In genomic region chr6:20370801-20371200, GRCh38 we compare ENCODE assay signal across 21 cellular contexts. TPM values are rescaled to one million over a fixed set of nuclear protein-coding genes. Genes with fewer than 3 reads are reported as not detected.
DNase-seq lines count a peak whose midpoint lies in the region; ATAC-seq, FAIRE-seq and TF ChIP-seq lines count a peak whose summit lies in the region.
"Had no signal": no experiment of that assay in that cellular context is flagged by ENCODE, and none has a peak within 500 bp of the region (broad histone marks: within the 10 kb centered on the region; RNA-seq: fewer than 3 reads in every experiment).

No MANE protein-coding gene starts in this region.

- peaks cover 45% of the 10 kb centered on the region for H3K4me1 Mint-ChIP-seq in activated CD4-positive, alpha-beta T cell treated with anti-CD3 and anti-CD28 coated beads, Interleukin-2, amount 10 ng/mL, durations not matched to agents 7 days and 5 days
- H3K4me1 Mint-ChIP-seq in CD8-positive, alpha-beta T cell (ENCODE audit: low read depth), result peaks cover 52% of the 10 kb centered on the region

- H3K9ac ChIP-seq in mesenchymal stem cell (ENCODE audit: low read length), result no peak overlapping the region

- H3K27me3 ChIP-seq in CD8-positive, alpha-beta T cell (ENCODE audit: insufficient read depth, low read length), result no peaks in the 10 kb centered on the region
- no peaks in the 10 kb centered on the region for H3K27me3 ChIP-seq in bronchial epithelial cell (ENCODE audit: control insufficient read depth, insufficient read depth, low read length)
- no peaks in the 10 kb centered on the region for H3K27me3 ChIP-seq in mesenchymal stem cell (ENCODE audit: control insufficient read depth in 1 of 2, insufficient read depth in 1 of 2, low read length in 2 of 2)
- H3K27me3 ChIP-seq in psoas muscle (ENCODE audit: insufficient read depth in 3 of 3, low read length in 2 of 3), result no peaks in the 10 kb centered on the region
- H3K27me3 ChIP-seq: MG63 had no signal

- H3K4me3 ChIP-seq in CD8-positive, alpha-beta T cell (ENCODE audit: low read depth, low read length), result no peak overlapping the region
- H3K4me3 ChIP-seq in bronchial epithelial cell (ENCODE audit: low read depth, low read length) (no peak overlapping the region), mesenchymal stem cell (ENCODE audit: insufficient read depth in 1 of 2, low read depth in 1 of 2, low read length in 2 of 2) (no peak overlapping the region), psoas muscle (no peak overlapping the region)
- H3K4me3 ChIP-seq: MG63 had no signal

- no peaks in the 10 kb centered on the region for H3K79me1 ChIP-seq in mesenchymal stem cell (replicated peaks; ENCODE audit: low read length, poor library complexity, severe bottlenecking)

- no peak overlapping the region for H3K4me3 Mint-ChIP-seq in activated CD4-positive, alpha-beta T cell treated with anti-CD3 and anti-CD28 coated beads, Interleukin-2, amount 10 ng/mL, durations not matched to agents 7 days and 5 days
- H3K4me3 Mint-ChIP-seq in CD8-positive, alpha-beta T cell, result no peak overlapping the region

- no peak for FAIRE-seq in bronchial epithelial cell (lab: Jason Lieb, UNC)
- FAIRE-seq: A204.1, D721Med, RCC 7860 had no signal

- no peak overlapping the region for H2BK120ac ChIP-seq in mesenchymal stem cell (ENCODE audit: low read depth, low read length)

- peaks cover 52% of the 10 kb centered on the region for H3K4me1 ChIP-seq in CD8-positive, alpha-beta T cell (ENCODE audit: insufficient read depth, low read length)
- H3K4me1 ChIP-seq in mesenchymal stem cell (ENCODE audit: control insufficient read depth, insufficient read depth, low read depth, low read length) (no peaks in the 10 kb centered on the region), psoas muscle (no peaks in the 10 kb centered on the region)
- H3K4me1 ChIP-seq: BE2C had no signal

- no peak for ATAC-seq in CD8-positive, alpha-beta T cell
- ATAC-seq in psoas muscle, result no peak

- H3K27ac Mint-ChIP-seq in activated CD4-positive, alpha-beta T cell treated with anti-CD3 and anti-CD28 coated beads, Interleukin-2, amount 10 ng/mL, durations not matched to agents 7 days and 5 days, result peak overlapping the region; percentile 65
- peak overlapping the region; percentile 37 for H3K27ac Mint-ChIP-seq in CD8-positive, alpha-beta T cell

- no peak overlapping the region for H2AK5ac ChIP-seq in mesenchymal stem cell (ENCODE audit: low read length, severe bottlenecking)

- H4K91ac ChIP-seq in mesenchymal stem cell (ENCODE audit: low read length), result no peak overlapping the region

- H3K36me3 ChIP-seq in CD8-positive, alpha-beta T cell (ENCODE audit: insufficient read depth, low read length), result no peaks in the 10 kb centered on the region
- H3K36me3 ChIP-seq in bronchial epithelial cell (ENCODE audit: control insufficient read depth, insufficient read depth, low read length), result no peaks in the 10 kb centered on the region
- H3K36me3 ChIP-seq in mesenchymal stem cell (ENCODE audit: control insufficient read depth in 1 of 2, insufficient read depth in 2 of 2, low read depth in 1 of 2, low read length in 2 of 2), result no peaks in the 10 kb centered on the region
- H3K36me3 ChIP-seq in psoas muscle (ENCODE audit: insufficient read depth in 1 of 2, low read depth in 1 of 2), result no peaks in the 10 kb centered on the region
- H3K36me3 ChIP-seq: BE2C, MG63 had no signal

- intact Hi-C loops in CD8-positive, alpha-beta T cell (cut with DNase I, micrococcal nuclease), result no loop called here
- intact Hi-C loops in psoas muscle (cut with DNase I), result no loop called here

- POLR2A ChIA-PET in activated CD4-positive, alpha-beta T cell treated with anti-CD3 and anti-CD28 coated beads, Interleukin-2, amount 10 ng/mL, durations not matched to agents 7 days and 5 days (lab: Charles Lee), result interaction anchor here (0.8 kb wide), 1 partner anchor 51 kb away, joined by 3 read pairs; no protein-coding TSS in a partner anchor
- POLR2A ChIA-PET in CD8-positive, alpha-beta T cell (lab: Charles Lee), result interaction anchor here (0.6 to 2.9 kb wide), 7 partner anchors 8 to 76 kb away, joined by 3 to 9 read pairs (median 3); partner anchors contain the start of gene E2F3

- no peak overlapping the region for H3K4ac ChIP-seq in mesenchymal stem cell (ENCODE audit: low read depth in 1 of 2, low read length in 2 of 2)

- peak overlapping the region; percentile 50 for H2BK15ac ChIP-seq in mesenchymal stem cell (ENCODE audit: low read depth, poor library complexity, severe bottlenecking)

- no peak overlapping the region for H3K27ac ChIP-seq in CD8-positive, alpha-beta T cell (ENCODE audit: low read depth, low read length)
- no peak overlapping the region for H3K27ac ChIP-seq in mesenchymal stem cell (ENCODE audit: low read length, poor library complexity, severe bottlenecking)
- H3K27ac ChIP-seq in psoas muscle, result no peak overlapping the region
- H3K27ac ChIP-seq: HL-60 had no signal

- no peak overlapping the region for H2BK5ac ChIP-seq in mesenchymal stem cell (ENCODE audit: low read depth, low read length, poor library complexity, severe bottlenecking)

- no peak overlapping the region for H2AFZ ChIP-seq in mesenchymal stem cell (ENCODE audit: low read depth, low read length)

- H3K9me3 Mint-ChIP-seq in activated CD4-positive, alpha-beta T cell treated with anti-CD3 and anti-CD28 coated beads, Interleukin-2, amount 10 ng/mL, durations not matched to agents 7 days and 5 days, result peaks cover 9% of the 10 kb centered on the region
- H3K9me3 Mint-ChIP-seq in CD8-positive, alpha-beta T cell, result peaks cover 5% of the 10 kb centered on the region

- no peak for DNase-seq in activated CD4-positive, alpha-beta T cell treated with anti-CD3 and anti-CD28 coated beads, Interleukin-2, amount 10 ng/mL, durations not matched to agents 7 days and 5 days
- DNase-seq in activated CD4-positive, alpha-beta T cell treated with anti-CD3 and anti-CD28 coated beads for 1 hour, result no peak
- no peak for DNase-seq in CD8-positive, alpha-beta T cell
- DNase-seq in bronchial epithelial cell (ENCODE audit: low read depth) (peak; percentile 70), mesenchymal stem cell (no peak), germinal center (ENCODE audit: low spot score) (no peak), psoas muscle (no peak), DMS114 treated with DMSO at 0.1 percent for 48 hours (lab: John Stamatoyannopoulos, UW; ENCODE audit: unreplicated experiment) (no peak)
- DNase-seq: BE2C, DMS79, H7, NCI-H1048, NCI-H1436 treated with DMSO at 0.1 percent for 48 hours, NCI-H2029, NCI-H748 treated with DMSO at 0.1 percent for 48 hours, Right ventricle myocardium superior had no signal

- peak overlapping the region; percentile 11 to 23 for H2BK12ac ChIP-seq in mesenchymal stem cell (ENCODE audit: low read length in 2 of 2)

- H3K4me2 ChIP-seq in mesenchymal stem cell (ENCODE audit: low read length, poor library complexity, severe bottlenecking), result no peak overlapping the region

- peaks cover 22% of the 10 kb centered on the region for H3K36me3 Mint-ChIP-seq in activated CD4-positive, alpha-beta T cell treated with anti-CD3 and anti-CD28 coated beads, Interleukin-2, amount 10 ng/mL, durations not matched to agents 7 days and 5 days (ENCODE audit: low read depth)
- H3K36me3 Mint-ChIP-seq in CD8-positive, alpha-beta T cell, result no peaks in the 10 kb centered on the region

- CTCF ChIA-PET in activated CD4-positive, alpha-beta T cell treated with anti-CD3 and anti-CD28 coated beads, Interleukin-2, amount 10 ng/mL, durations not matched to agents 7 days and 5 days (lab: Charles Lee), result no interaction called here
- CTCF ChIA-PET in CD8-positive, alpha-beta T cell (lab: Charles Lee), result interaction anchor here (0.7 to 1.9 kb wide), 4 partner anchors 8 to 51 kb away, joined by 3 to 8 read pairs (median 4); no protein-coding TSS in a partner anchor

- no peaks in the 10 kb centered on the region for H3K9me3 ChIP-seq in CD8-positive, alpha-beta T cell (ENCODE audit: low read length)
- H3K9me3 ChIP-seq in mesenchymal stem cell (ENCODE audit: control insufficient read depth, low read length) (no peaks in the 10 kb centered on the region), psoas muscle (no peaks in the 10 kb centered on the region)
- H3K9me3 ChIP-seq: BE2C, MG63 had no signal

- no peak for TF ChIP-seq CTCF in CD8-positive, alpha-beta T cell (IDR thresholded peaks at IDR 0.05)
- no peak for TF ChIP-seq CTCF in bronchial epithelial cell (IDR thresholded peaks at IDR 0.05; ENCODE audit: insufficient read depth, low read length, severe bottlenecking)
- no peak for TF ChIP-seq CTCF in psoas muscle (IDR thresholded peaks at IDR 0.05)

- no peaks in the 10 kb centered on the region for H3K27me3 Mint-ChIP-seq in activated CD4-positive, alpha-beta T cell treated with anti-CD3 and anti-CD28 coated beads, Interleukin-2, amount 10 ng/mL, durations not matched to agents 7 days and 5 days
- H3K27me3 Mint-ChIP-seq in CD8-positive, alpha-beta T cell (ENCODE audit: low read depth), result no peaks in the 10 kb centered on the region

- 100% methylated on average over 4 of the region's 4 CpGs for WGBS in mesenchymal stem cell
- 87 to 93% (median 91%) methylated on average over 4 of the region's 4 CpGs for WGBS in psoas muscle, 3 donors

- no peak overlapping the region for H3K18ac ChIP-seq in mesenchymal stem cell (ENCODE audit: low read depth in 1 of 2, low read length in 2 of 2)

- no peak overlapping the region for H3K23ac ChIP-seq in mesenchymal stem cell (ENCODE audit: low read length in 2 of 2)

- H4K8ac ChIP-seq in mesenchymal stem cell (ENCODE audit: low read length), result no peak overlapping the region

- no peak overlapping the region for H3K14ac ChIP-seq in mesenchymal stem cell (ENCODE audit: low read length in 2 of 2)

RNA-seq across cellular contexts. Expression of gene E2F3, which starts 30.9 kb away (rescaled TPM):
- 10 to 100 TPM; 30.9 to 33.9 TPM for total RNA-seq in activated CD4-positive, alpha-beta T cell treated with anti-CD3 and anti-CD28 coated beads, Interleukin-2, amount 10 ng/mL, durations not matched to agents 7 days and 5 days
- 1 to 10 TPM; 5.0 to 6.2 TPM for total RNA-seq in CD8-positive, alpha-beta T cell
- total RNA-seq in bronchial epithelial cell (1.9 and 2.6 TPM in 2 replicates), psoas muscle (10 to 100 TPM in 3 of 4 donors, 1 to 10 TPM in 1; 8.8 to 16.8 (median 15.9) TPM)
- polyA plus RNA-seq in mesenchymal stem cell (2013, experiment 1 of 2), result 17.5 TPM
- polyA plus RNA-seq in mesenchymal stem cell (2013, experiment 2 of 2), result 17.7 TPM
- polyA plus RNA-seq in psoas muscle, result 10 to 100 TPM in 1 of 3 donors, 1 to 10 TPM in 2; 4.8 to 15.3 (median 6.9) TPM
